ENCODE assay signal across 28 cellular contexts in the genomic region with DNA sequence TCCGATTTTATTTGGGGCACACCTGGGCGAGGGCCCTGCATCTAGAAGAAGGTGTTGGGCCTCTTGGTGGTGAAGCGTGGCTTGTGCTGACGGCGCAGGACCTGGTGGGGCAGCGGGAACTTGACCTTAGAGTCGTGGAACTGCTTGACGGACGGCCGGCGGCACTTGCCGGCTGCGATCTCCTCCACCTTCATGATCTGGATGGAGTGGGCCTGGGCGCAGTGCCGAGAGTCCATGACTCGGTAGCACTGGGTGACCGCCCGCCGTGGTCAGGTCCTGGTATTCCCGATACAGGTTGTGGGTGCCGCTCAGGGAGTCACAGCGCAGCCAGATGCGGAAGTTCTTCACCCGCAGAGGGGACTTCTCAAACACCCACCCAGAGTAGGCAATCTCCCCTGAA.
"Had no signal": no experiment of that assay in that cellular context is flagged by ENCODE, and none has a peak within 500 bp of the region (broad histone marks: within the 10 kb centered on the region; RNA-seq: fewer than 3 reads in every experiment).

No MANE protein-coding gene starts in this region.

- H3K27me3 ChIP-seq: ascending aorta, cardiac muscle cell had no signal

- H3K4me1 ChIP-seq: ascending aorta had no signal

- H3K36me3 ChIP-seq: ascending aorta, cardiac muscle cell had no signal

- ATAC-seq: activated CD8-positive, alpha-beta memory T cell treated with anti-CD3 and anti-CD28 coated beads, Interleukin-2, amount 10 ng/mL, durations not matched to agents 7 days and 5 days; activated CD8-positive, alpha-beta T cell treated with anti-CD3 and anti-CD28 coated beads, Interleukin-2, amount 10 ng/mL, durations not matched to agents 7 days and 5 days; activated naive CD8-positive, alpha-beta T cell treated with anti-CD3 and anti-CD28 coated beads, Interleukin-2, amount 50 U/mL, for 24 hours had no signal

- H3K27ac ChIP-seq: ascending aorta, cardiac muscle cell, VCaP had no signal

- H3K9me3 ChIP-seq: ascending aorta had no signal

- H3K4me3 ChIP-seq: ascending aorta, cardiac muscle cell had no signal

- DNase-seq: activated B cell treated with CpG ODN at 0.5 μM for 24 hours; activated CD4-positive, alpha-beta memory T cell treated with anti-CD3 and anti-CD28 coated beads, Interleukin-2, amount 10 ng/mL, durations not matched to agents 7 days and 5 days; activated CD4-positive, alpha-beta T cell treated with anti-CD3 and anti-CD28 coated beads for 4 hours; activated CD4-positive, alpha-beta T cell treated with anti-CD3 and anti-CD28 coated beads, Interleukin-2, amount 10 ng/mL, durations not matched to agents 24 days and 14 days; activated CD4-positive, alpha-beta T cell treated with anti-CD3 and anti-CD28 coated beads, Interleukin-2, amount 50 U/mL, for 1 hour; activated CD4-positive, alpha-beta T cell treated with anti-CD3 and anti-CD28 coated beads, Interleukin-2, amount 50 U/mL, for 4 hours; activated CD4-positive, CD25-positive, alpha-beta regulatory T cell treated with anti-CD3 and anti-CD28 coated beads, Interleukin-2, amount 50 U/mL, for 72 hours; activated CD8-positive, alpha-beta memory T cell treated with anti-CD3 and anti-CD28 coated beads for 24 hours; activated CD8-positive, alpha-beta memory T cell treated with anti-CD3 and anti-CD28 coated beads, Interleukin-2, amount 10 ng/mL, durations not matched to agents 7 days and 5 days; activated CD8-positive, alpha-beta memory T cell treated with anti-CD3 and anti-CD28 coated beads, Interleukin-2, amount 50 U/mL, for 48 hours; activated CD8-positive, alpha-beta T cell treated with anti-CD3 and anti-CD28 coated beads, Interleukin-2, amount 10 ng/mL, durations not matched to agents 7 days and 5 days; activated effector memory CD4-positive, alpha-beta T cell treated with Interleukin-2 at 50 U/mL for 16 hours; activated naive CD4-positive, alpha-beta T cell treated with anti-CD3 and anti-CD28 coated beads, Interleukin-2, amount 10 ng/mL, durations not matched to agents 7 days and 5 days; activated naive CD4-positive, alpha-beta T cell treated with Interleukin-2 at 50 U/mL for 16 hours; activated naive CD8-positive, alpha-beta T cell treated with anti-CD3 and anti-CD28 coated beads, Interleukin-2, amount 10 ng/mL, durations not matched to agents 7 days and 5 days; activated naive CD8-positive, alpha-beta T cell treated with anti-CD3 and anti-CD28 coated beads, Interleukin-2, amount 50 U/mL, for 24 hours; activated T-cell treated with anti-CD3 and anti-CD28 coated beads, Interleukin-2, amount 50 U/mL, for 24 hours; activated T-cell treated with anti-CD3 and anti-CD28 coated beads, Interleukin-2, amount 50 U/mL, for 48 hours; amygdala; anterior cingulate cortex; caudate nucleus; cerebellar nuclear complex; T-helper 1 cell; T-helper 2 cell; T-helper 9 cell had no signal
